In the genomic region with DNA sequence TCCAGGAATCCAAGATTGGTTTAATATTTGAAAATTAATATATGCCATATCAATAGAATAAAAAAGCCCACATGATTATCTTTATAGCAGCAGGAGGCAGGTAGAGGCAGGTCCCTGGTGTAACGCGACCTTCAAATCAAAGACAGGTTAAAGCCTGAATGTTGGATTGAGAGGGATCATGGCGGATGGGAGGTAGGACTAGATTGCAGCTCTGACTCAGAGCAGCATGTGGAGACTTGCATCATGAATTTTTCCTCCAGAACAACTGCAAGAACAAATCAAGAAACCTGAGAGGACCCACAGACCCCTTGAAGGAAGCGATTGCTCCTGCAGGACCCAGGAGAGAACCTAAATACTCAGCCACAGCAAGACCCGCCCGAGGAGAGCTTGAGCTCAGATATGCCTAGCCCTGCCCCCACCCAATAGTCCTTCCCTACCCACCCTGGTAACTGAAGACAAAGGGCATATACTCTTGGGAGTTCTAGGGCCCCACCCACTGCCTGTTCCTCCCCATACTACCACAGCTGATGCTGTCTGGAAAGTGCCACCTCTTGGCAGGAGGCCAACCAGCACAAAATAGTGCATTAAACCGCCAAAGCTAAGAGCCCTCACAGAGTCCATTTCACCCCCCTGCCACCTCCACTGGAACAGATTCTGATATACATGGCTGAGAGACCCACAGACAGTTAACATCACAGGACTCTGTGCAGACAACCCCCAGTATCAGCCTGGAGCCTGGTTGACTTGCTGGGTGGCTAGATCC, we compare ENCODE assay signal across 20 cellular contexts.
A peak's percentile ranks its signal among the peaks of the same experiment; 100 is the strongest.
DNase-seq lines count a peak whose midpoint lies in the region; TF ChIP-seq lines count a peak whose summit lies in the region.
"Had no signal": no experiment of that assay in that cellular context is flagged by ENCODE, and none has a peak within 500 bp of the region (broad histone marks: within the 10 kb centered on the region; RNA-seq: fewer than 3 reads in every experiment).

No MANE protein-coding gene starts in this region.

- no peak for TF ChIP-seq RAD21 in Ishikawa (IDR thresholded peaks at IDR 0.05; ENCODE audit: low read depth)

- no peaks in the 10 kb centered on the region for H4K20me1 ChIP-seq in BLaER1 treated with 17β-estradiol and CSF1 and Interleukin-3, amounts not matched to agents 10 nM and 100 nM

- peaks cover 0 to 16% (median 12%) of the 10 kb centered on the region in 10 experiments; a peak in 15 of 20 replicates for H3K4me1 ChIP-seq in BLaER1 treated with 17β-estradiol and CSF1 and Interleukin-3, amounts not matched to agents 10 nM and 100 nM
- H3K4me1 ChIP-seq: pancreas had no signal

- peak overlapping the region in 9 of 11 experiments; percentile 31 to 77 (median 61); a peak in 18 of 22 replicates for H3K4me2 ChIP-seq in BLaER1 treated with 17β-estradiol and CSF1 and Interleukin-3, amounts not matched to agents 10 nM and 100 nM

- DNase-seq in NCI-H345 (lab: John Stamatoyannopoulos, UW) (peak; percentile 83), epithelial cell of esophagus (ENCODE audit: low read depth) (peak; percentile 87), HK-2 (ENCODE audit: unreplicated experiment) (no peak), medulla oblongata (ENCODE audit: extremely low spot score) (no peak), LoVo (ENCODE audit: low spot score) (no peak)
- no peak for DNase-seq in activated CD4-positive, alpha-beta T cell treated with anti-CD3 and anti-CD28 coated beads, Interleukin-2, amount 50 U/mL, for 4 hours
- DNase-seq: activated CD4-positive, alpha-beta T cell treated with anti-CD3 and anti-CD28 coated beads for 36 hours; activated naive CD8-positive, alpha-beta T cell treated with anti-CD3 and anti-CD28 coated beads, Interleukin-2, amount 50 U/mL, for 24 hours; brain microvascular endothelial cell; CD4-positive, alpha-beta memory T cell; cortex of kidney; foreskin melanocyte; hippocampal formation; kidney; mesenchymal stem cell; naive thymus-derived CD4-positive, alpha-beta T cell; pancreas; stimulated activated naive B cell treated with anti-CD40 and anti-IgM and Interleukin-4, amounts not matched to agents 10 μg/mL and 1 μg/mL and 100 μg/mL, for 72 hours had no signal

- H3K9me3 ChIP-seq in BLaER1 treated with 17β-estradiol and CSF1 and Interleukin-3, amounts not matched to agents 10 nM and 100 nM (replicated peaks in 1 of 11): peaks cover 63 to 98% (median 82%) of the 10 kb centered on the region in 11 experiments
- H3K9me3 ChIP-seq: pancreas had no signal

- no peak overlapping the region; a peak in 3 of 22 replicates for H3K9ac ChIP-seq in BLaER1 treated with 17β-estradiol and CSF1 and Interleukin-3, amounts not matched to agents 10 nM and 100 nM

- no peak for TF ChIP-seq EP300 in Ishikawa (IDR thresholded peaks at IDR 0.05; ENCODE audit: borderline replicate concordance)

- H3K36me3 ChIP-seq in BLaER1 treated with 17β-estradiol and CSF1 and Interleukin-3, amounts not matched to agents 10 nM and 100 nM: peaks cover 18 to 33% (median 24%) of the 10 kb centered on the region in 11 experiments

- TF ChIP-seq CTCF in epithelial cell of esophagus (IDR thresholded peaks at IDR 0.05; ENCODE audit: insufficient read depth, low read depth, low read length, missing control alignments): no peak

- H3K4me3 ChIP-seq in BLaER1 treated with 17β-estradiol and CSF1 and Interleukin-3, amounts not matched to agents 10 nM and 100 nM: peak overlapping the region in 3 of 10 experiments; percentile 17 to 25 (median 19); a peak in 2 of 20 replicates
- no peak overlapping the region for H3K4me3 ChIP-seq in epithelial cell of esophagus (ENCODE audit: low read length)
- H3K4me3 ChIP-seq: pancreas had no signal

- no peaks in the 10 kb centered on the region for H3K27me3 ChIP-seq in BLaER1 treated with 17β-estradiol and CSF1 and Interleukin-3, amounts not matched to agents 10 nM and 100 nM
- H3K27me3 ChIP-seq: brain microvascular endothelial cell, pancreas had no signal

- H3K27ac ChIP-seq in BLaER1 treated with 17β-estradiol and CSF1 and Interleukin-3, amounts not matched to agents 10 nM and 100 nM: peak overlapping the region in 6 of 11 experiments; percentile 35 to 65 (median 46); a peak in 10 of 22 replicates
- H3K27ac ChIP-seq: brain microvascular endothelial cell, pancreas had no signal

TF ChIP-seq in Ishikawa, 13 proteins besides CTCF, POLR2A, EP300 and RAD21:
- TF ChIP-seq NFIC (IDR thresholded peaks at IDR 0.05): peak; percentile 33; the same call in 1 of the 2 replicates
- TF ChIP-seq TEAD4 (IDR thresholded peaks at IDR 0.05): no peak

Comparison
In these comparisons a context has a peak if more than half of its experiments do, and no peak if none do; other contexts are left out.
1. DNase-seq: peak in NCI-H345 (single experiment) and epithelial cell of esophagus (single experiment); none in HK-2 (single experiment), activated CD4-positive, alpha-beta T cell treated with anti-CD3 and anti-CD28 coated beads, Interleukin-2, amount 50 U/mL, for 4 hours (0 of 2), medulla oblongata (single experiment) and LoVo (single experiment).